ENCODE assay signal across 8 cellular contexts in the genomic region with DNA sequence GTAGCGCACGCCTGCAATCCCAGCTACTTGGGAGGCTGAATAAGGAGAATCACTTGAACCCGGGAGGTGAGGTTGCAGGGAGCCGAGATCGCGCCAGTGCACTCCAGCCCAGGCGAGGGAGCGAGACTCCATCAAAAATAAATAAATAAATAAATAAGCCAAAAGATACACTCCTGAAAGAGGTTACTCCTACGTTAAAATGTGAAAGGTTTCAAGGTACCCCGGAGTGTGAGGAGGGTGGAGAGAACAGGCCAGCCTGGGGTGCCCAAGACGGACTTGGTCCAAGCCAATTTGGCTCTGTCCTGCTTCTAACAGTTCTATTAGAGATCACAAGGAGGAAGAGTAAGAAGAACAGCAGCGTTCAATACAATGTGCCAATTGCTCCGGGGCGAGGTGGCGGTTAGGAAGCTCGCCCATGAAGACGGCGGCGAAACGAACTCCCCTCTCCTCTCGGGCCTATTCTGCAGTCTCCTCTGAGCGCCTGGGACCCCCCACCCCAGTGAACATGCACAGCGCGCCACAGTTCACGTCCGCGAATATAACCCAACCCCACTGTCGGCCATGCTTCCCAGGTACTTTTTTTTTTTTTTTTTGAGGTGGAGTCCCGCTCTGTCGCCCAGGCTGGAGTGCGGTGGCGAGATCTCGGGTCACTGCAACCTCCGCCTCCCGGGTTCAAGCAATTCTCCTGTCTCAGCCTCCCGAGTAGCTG. TPM values are rescaled to one million over a fixed set of nuclear protein-coding genes. Genes with fewer than 3 reads are reported as not detected.
DNase-seq lines count a peak whose midpoint lies in the region; ATAC-seq and TF ChIP-seq lines count a peak whose summit lies in the region.

No MANE protein-coding gene starts in this region.

- H3K27me3 Mint-ChIP-seq in natural killer cell (ENCODE audit: low read depth in 2 of 2): no peaks in the 10 kb centered on the region

- no peak for TF ChIP-seq CTCF in WI38 (IDR thresholded peaks at IDR 0.05; ENCODE audit: low read depth, low read length)
- TF ChIP-seq CTCF in natural killer cell (IDR thresholded peaks at IDR 0.05): no peak

- ATAC-seq in natural killer cell: no peak

- peak overlapping the region; percentile 84 for H3K4me3 ChIP-seq in WI38 (ENCODE audit: low read depth, low read length)

- no peak for TF ChIP-seq POLR2A in erythroblast (IDR thresholded peaks at IDR 0.05; ENCODE audit: low read length)

- peaks cover 0 to 17% of the 10 kb centered on the region in 2 donors for H3K4me1 Mint-ChIP-seq in natural killer cell

- H3K27ac Mint-ChIP-seq in natural killer cell: peak overlapping the region; percentile 91 to 93

- H3K4me3 Mint-ChIP-seq in natural killer cell: peak overlapping the region; percentile 92

- DNase-seq in Daoy (ENCODE audit: low read depth) (peak; percentile 19), HuH-7 (ENCODE audit: low spot score) (peak; percentile 12), erythroblast (lab: John Stamatoyannopoulos, UW) (peak; percentile 57 to 61), natural killer cell (peak; percentile 17), NCI-H446 (lab: John Stamatoyannopoulos, UW) (no peak), iPS-NIHi7 (ENCODE audit: extremely low spot score) (no peak), AG08395 (ENCODE audit: low spot score) (no peak)

- H3K9me3 Mint-ChIP-seq in natural killer cell: no peaks in the 10 kb centered on the region

- no peaks in the 10 kb centered on the region for H3K36me3 Mint-ChIP-seq in natural killer cell

- intact Hi-C loops in natural killer cell (cut with micrococcal nuclease): loop anchor here (1.0 to 5.0 kb wide), 4 partner anchors 36 to 290 kb away; partner anchors contain the start of gene DHX30

RNA-seq across cellular contexts. Expression of gene ELP6, which starts 0.9 kb away (rescaled TPM):
- total RNA-seq in Daoy (2014; rRNA removed; shearing (Covaris generic)): 33.8 and 44.3 TPM in 2 replicates
- 10 to 100 TPM; 18.1 to 37.4 (median 33.4) TPM for total RNA-seq in natural killer cell

RNA-seq across cellular contexts. Expression of gene SCAP, which starts 36.8 kb away (rescaled TPM):
- 32.6 and 33.5 TPM in 2 replicates for total RNA-seq in Daoy (2014; rRNA removed; shearing (Covaris generic))
- 100 to 1,000 TPM in 1 of 3 donors, 10 to 100 TPM in 2; 63.9 to 104 (median 82.7) TPM for total RNA-seq in natural killer cell

Comparison
In these comparisons a context has a peak if more than half of its experiments do, and no peak if none do; other contexts are left out.
1. DNase-seq: peak in Daoy (single experiment), HuH-7 (single experiment), erythroblast (2 of 2) and natural killer cell (single experiment); none in NCI-H446 (0 of 2), iPS-NIHi7 (single experiment) and AG08395 (single experiment).